8 cellular contexts compared by ENCODE assay signal in the genomic region with DNA sequence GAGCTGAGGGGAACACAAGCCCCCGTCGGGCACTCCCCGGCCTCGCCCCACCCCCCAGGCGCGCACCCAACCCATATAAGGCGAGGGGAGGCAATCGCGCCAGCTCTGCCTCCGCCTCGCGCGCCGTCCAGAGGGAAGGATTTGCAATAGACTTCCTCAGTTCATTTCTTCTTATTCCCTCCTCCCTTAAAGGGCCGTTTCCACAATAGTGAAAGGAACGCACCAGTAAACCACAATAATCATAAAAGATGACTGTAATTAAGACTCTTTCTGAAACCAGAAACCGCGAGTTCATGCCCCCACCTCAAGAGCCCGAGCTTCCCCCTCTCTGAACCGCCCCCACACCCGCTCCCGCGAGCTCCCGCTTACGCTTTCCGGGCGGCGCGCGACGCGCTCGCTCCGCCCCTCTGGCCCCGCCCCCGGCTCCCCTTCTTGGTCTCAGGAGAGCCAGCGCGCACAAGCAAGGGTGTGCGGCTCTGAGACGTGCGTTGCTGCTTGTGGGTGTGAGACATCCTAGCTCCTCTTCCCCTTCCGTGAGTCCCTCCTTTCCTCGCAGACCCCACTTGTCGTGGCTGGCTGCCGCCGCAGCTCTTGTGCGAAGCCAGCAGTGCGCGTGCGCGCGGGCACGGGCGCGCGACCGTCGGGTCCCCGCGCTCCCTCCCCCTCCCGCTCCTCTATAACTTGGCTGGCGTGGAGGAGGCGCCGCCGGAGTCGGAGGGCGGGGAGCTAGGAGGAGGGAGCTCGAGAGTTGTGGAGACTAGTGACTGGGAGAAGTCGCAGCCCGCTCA. TPM values are rescaled to one million over a fixed set of nuclear protein-coding genes. Genes with fewer than 3 reads are reported as not detected.
DNase-seq lines count a peak whose midpoint lies in the region; ATAC-seq and TF ChIP-seq lines count a peak whose summit lies in the region.

A gene with protein sequence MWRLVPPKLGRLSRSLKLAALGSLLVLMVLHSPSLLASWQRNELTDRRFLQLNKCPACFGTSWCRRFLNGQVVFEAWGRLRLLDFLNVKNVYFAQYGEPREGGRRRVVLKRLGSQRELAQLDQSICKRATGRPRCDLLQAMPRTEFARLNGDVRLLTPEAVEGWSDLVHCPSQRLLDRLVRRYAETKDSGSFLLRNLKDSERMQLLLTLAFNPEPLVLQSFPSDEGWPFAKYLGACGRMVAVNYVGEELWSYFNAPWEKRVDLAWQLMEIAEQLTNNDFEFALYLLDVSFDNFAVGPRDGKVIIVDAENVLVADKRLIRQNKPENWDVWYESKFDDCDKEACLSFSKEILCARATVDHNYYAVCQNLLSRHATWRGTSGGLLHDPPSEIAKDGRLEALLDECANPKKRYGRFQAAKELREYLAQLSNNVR (plus strand): TSS at position 457 of the 788 bp plus-strand sequence. CDS start 510 bp downstream, outside the sequence.

- peak within 1 kb of the TSS; percentile 86 for H3K4me3 ChIP-seq in GM12875 (ENCODE audit: low read depth, low read length)
- H3K4me3 ChIP-seq in SU-DHL-6 (ENCODE audit: insufficient read depth, low read length, poor library complexity, severe bottlenecking): peak within 1 kb of the TSS; percentile 98
- H3K4me3 ChIP-seq in thoracic aorta: peak within 1 kb of the TSS; percentile 83

- TF ChIP-seq CTCF in GM12875 (IDR thresholded peaks at IDR 0.05; ENCODE audit: borderline replicate concordance, insufficient read depth, low read depth, low read length) (no peak), SU-DHL-6 (IDR thresholded peaks at IDR 0.05; ENCODE audit: insufficient read depth, low read length, poor library complexity, severe bottlenecking) (no peak), osteocyte (IDR thresholded peaks at IDR 0.05) (no peak), thoracic aorta (IDR thresholded peaks at IDR 0.05) (no peak)

- H4K20me1 ChIP-seq in SU-DHL-6 (ENCODE audit: low read depth, low read length): peaks cover 33% of the 10 kb centered on the region

- H3K36me3 Mint-ChIP-seq in activated naive CD8-positive, alpha-beta T cell treated with anti-CD3 and anti-CD28 coated beads, Interleukin-2, amount 10 ng/mL, durations not matched to agents 7 days and 5 days: no peaks in the 10 kb centered on the region
- no peaks in the 10 kb centered on the region for H3K36me3 Mint-ChIP-seq in osteocyte (ENCODE audit: unreplicated experiment)

- peaks cover 16% of the 10 kb centered on the region for H3K4me1 Mint-ChIP-seq in activated naive CD8-positive, alpha-beta T cell treated with anti-CD3 and anti-CD28 coated beads, Interleukin-2, amount 10 ng/mL, durations not matched to agents 7 days and 5 days
- H3K4me1 Mint-ChIP-seq in osteocyte (ENCODE audit: unreplicated experiment): peaks cover 22% of the 10 kb centered on the region

- peak within 1 kb of the TSS; percentile 87 for H2AFZ ChIP-seq in SU-DHL-6 (ENCODE audit: low read depth, low read length, severe bottlenecking)

- peak within 1 kb of the TSS; percentile 96 for H3K4me3 Mint-ChIP-seq in activated naive CD8-positive, alpha-beta T cell treated with anti-CD3 and anti-CD28 coated beads, Interleukin-2, amount 10 ng/mL, durations not matched to agents 7 days and 5 days
- peak within 1 kb of the TSS; percentile 93 for H3K4me3 Mint-ChIP-seq in osteocyte (ENCODE audit: unreplicated experiment)

- H3K9me3 ChIP-seq in SU-DHL-6 (ENCODE audit: insufficient read depth, low read length) (no peaks in the 10 kb centered on the region), thoracic aorta (no peaks in the 10 kb centered on the region)

- H3K79me2 ChIP-seq in SU-DHL-6 (ENCODE audit: insufficient read depth, low read length): peaks cover 39% of the 10 kb centered on the region

- intact Hi-C loops in head of caudate nucleus (cut with DNase I): loop anchor here (2.0 to 5.0 kb wide), 2 partner anchors 61 to 799 kb away; no protein-coding TSS in a partner anchor

- peak within 1 kb of the TSS; percentile 98 for H3K4me2 ChIP-seq in SU-DHL-6 (ENCODE audit: low read depth, low read length, poor library complexity, severe bottlenecking)

- peaks cover 8 to 16% of the 10 kb centered on the region in 2 donors for H3K4me1 ChIP-seq in thoracic aorta (ENCODE audit: control insufficient read depth in 1 of 2, low read depth in 2 of 2)

- no peaks in the 10 kb centered on the region; the same call in 1 of the 2 replicates for H3F3A ChIP-seq in SU-DHL-6 (ENCODE audit: insufficient read depth)

- peak; percentile 93 to 99 (median 99) for DNase-seq in NCI-H1417 (lab: John Stamatoyannopoulos, UW)
- peak; percentile 96 for DNase-seq in activated naive CD8-positive, alpha-beta T cell treated with anti-CD3 and anti-CD28 coated beads, Interleukin-2, amount 10 ng/mL, durations not matched to agents 7 days and 5 days
- DNase-seq in head of caudate nucleus: peak; percentile 88 to 98 (median 96)
- peak; percentile 98 for DNase-seq in osteocyte (ENCODE audit: extremely low spot score, unreplicated experiment)
- peak; percentile 88 for DNase-seq in thoracic aorta (ENCODE audit: low spot score)

- POLR2A ChIA-PET in activated naive CD8-positive, alpha-beta T cell treated with anti-CD3 and anti-CD28 coated beads, Interleukin-2, amount 10 ng/mL, durations not matched to agents 7 days and 5 days (lab: Charles Lee): interaction anchor here (0.8 to 3.0 kb wide), 15 partner anchors 8 to 970 kb away, joined by 3 to 19 read pairs (median 7); partner anchors contain the start of genes SLC9A9 and U2SURP

- no peaks in the 10 kb centered on the region for H3K9me3 Mint-ChIP-seq in activated naive CD8-positive, alpha-beta T cell treated with anti-CD3 and anti-CD28 coated beads, Interleukin-2, amount 10 ng/mL, durations not matched to agents 7 days and 5 days
- H3K9me3 Mint-ChIP-seq in osteocyte (ENCODE audit: unreplicated experiment): no peaks in the 10 kb centered on the region

- no peaks in the 10 kb centered on the region for H3K27me3 ChIP-seq in SU-DHL-6 (ENCODE audit: low read length)
- no peaks in the 10 kb centered on the region for H3K27me3 ChIP-seq in thoracic aorta (replicated peaks; ENCODE audit: insufficient read depth)

- peak within 1 kb of the TSS; percentile 95 for H3K9ac ChIP-seq in SU-DHL-6 (ENCODE audit: low read length)

- H3K27ac ChIP-seq in SU-DHL-6 (ENCODE audit: low read depth, low read length): peak within 1 kb of the TSS; percentile 98
- H3K27ac ChIP-seq in thoracic aorta: peak within 1 kb of the TSS; percentile 96 to 97

- H3K9me2 ChIP-seq in SU-DHL-6 (replicated peaks; ENCODE audit: insufficient read depth, low read length): no peaks in the 10 kb centered on the region

- ATAC-seq in HG02763 (IDR thresholded peaks at IDR 0.05; ENCODE audit: unreplicated experiment) (peak; percentile 59), thoracic aorta (ENCODE audit: insufficient number of reproducible peaks, low FRiP score, low read depth) (peak; percentile 96)
- peak; percentile 74 for ATAC-seq in activated naive CD8-positive, alpha-beta T cell treated with anti-CD3 and anti-CD28 coated beads, Interleukin-2, amount 10 ng/mL, durations not matched to agents 7 days and 5 days (ENCODE audit: low read depth)

- no peaks in the 10 kb centered on the region for H3K36me3 ChIP-seq in SU-DHL-6 (ENCODE audit: low read length)
- no peaks in the 10 kb centered on the region for H3K36me3 ChIP-seq in thoracic aorta

- H3K27ac Mint-ChIP-seq in activated naive CD8-positive, alpha-beta T cell treated with anti-CD3 and anti-CD28 coated beads, Interleukin-2, amount 10 ng/mL, durations not matched to agents 7 days and 5 days: peak within 1 kb of the TSS; percentile 96
- peak within 1 kb of the TSS; percentile 99 for H3K27ac Mint-ChIP-seq in osteocyte (ENCODE audit: unreplicated experiment)

- H3K27me3 Mint-ChIP-seq in activated naive CD8-positive, alpha-beta T cell treated with anti-CD3 and anti-CD28 coated beads, Interleukin-2, amount 10 ng/mL, durations not matched to agents 7 days and 5 days: peaks cover 18% of the 10 kb centered on the region
- H3K27me3 Mint-ChIP-seq in osteocyte (ENCODE audit: unreplicated experiment): no peaks in the 10 kb centered on the region

RNA-seq across cellular contexts. Expression of the gene that starts here (rescaled TPM):
- 10 to 100 TPM; 17.1 to 17.8 TPM for total RNA-seq in activated naive CD8-positive, alpha-beta T cell treated with anti-CD3 and anti-CD28 coated beads, Interleukin-2, amount 10 ng/mL, durations not matched to agents 7 days and 5 days
- 52.1 and 54.8 TPM in 2 replicates for total RNA-seq in osteocyte
- 10 to 100 TPM; 51.1 to 87.1 TPM for total RNA-seq in thoracic aorta

Comparison
In these comparisons a context has a peak if more than half of its experiments do, and no peak if none do; other contexts are left out.
1. Peak in every context shown above with its lines: DNase-seq, ATAC-seq, H3K4me3 ChIP-seq and H3K27ac ChIP-seq.